8 cellular contexts compared by ENCODE assay signal in the genomic region with DNA sequence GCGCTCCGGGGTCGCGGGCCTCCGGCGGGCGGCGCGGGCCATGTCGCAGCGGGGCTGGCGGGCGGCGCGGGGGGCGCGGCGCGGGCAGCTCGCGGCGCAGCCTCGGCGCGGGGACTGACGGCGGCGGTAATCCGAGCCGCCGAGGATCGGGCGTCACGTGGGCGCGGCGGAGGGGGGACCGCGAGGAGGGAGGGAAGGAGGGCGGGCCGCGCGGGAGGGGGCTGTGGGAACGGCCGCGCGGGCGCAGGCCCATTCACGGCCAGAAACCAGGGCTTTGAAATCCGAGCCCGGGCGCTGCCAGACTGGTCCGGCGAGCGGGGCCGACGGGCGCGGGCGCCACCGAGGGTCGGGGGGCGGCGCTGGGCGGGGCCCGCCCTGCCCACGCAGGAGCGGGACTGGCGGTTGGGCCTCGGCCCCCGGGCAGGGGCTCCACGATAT. TPM values are rescaled to one million over a fixed set of nuclear protein-coding genes. Genes with fewer than 3 reads are reported as not detected.
DNase-seq lines count a peak whose midpoint lies in the region; ATAC-seq and TF ChIP-seq lines count a peak whose summit lies in the region.

A gene with protein sequence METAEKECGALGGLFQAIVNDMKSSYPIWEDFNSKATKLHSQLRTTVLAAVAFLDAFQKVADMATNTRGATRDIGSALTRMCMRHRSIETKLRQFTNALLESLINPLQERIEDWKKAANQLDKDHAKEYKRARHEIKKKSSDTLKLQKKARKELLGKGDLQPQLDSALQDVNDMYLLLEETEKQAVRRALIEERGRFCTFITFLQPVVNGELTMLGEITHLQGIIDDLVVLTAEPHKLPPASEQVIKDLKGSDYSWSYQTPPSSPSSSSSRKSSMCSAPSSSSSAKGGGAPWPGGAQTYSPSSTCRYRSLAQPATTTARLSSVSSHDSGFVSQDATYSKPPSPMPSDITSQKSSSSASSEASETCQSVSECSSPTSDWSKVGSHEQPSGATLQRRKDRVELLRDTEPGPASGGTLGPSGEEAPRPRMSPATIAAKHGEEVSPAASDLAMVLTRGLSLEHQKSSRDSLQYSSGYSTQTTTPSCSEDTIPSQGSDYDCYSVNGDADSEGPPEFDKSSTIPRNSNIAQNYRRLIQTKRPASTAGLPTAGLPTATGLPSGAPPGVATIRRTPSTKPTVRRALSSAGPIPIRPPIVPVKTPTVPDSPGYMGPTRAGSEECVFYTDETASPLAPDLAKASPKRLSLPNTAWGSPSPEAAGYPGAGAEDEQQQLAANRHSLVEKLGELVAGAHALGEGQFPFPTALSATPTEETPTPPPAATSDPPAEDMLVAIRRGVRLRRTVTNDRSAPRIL (minus strand): TSS at position 116 of the 438 bp plus-strand sequence. CDS start 262 bp downstream, outside the sequence.

- H3K36me3 Mint-ChIP-seq in CD4-positive, alpha-beta memory T cell, result peaks cover 0 to 2% of the 10 kb centered on the region in 2 donors

- in situ Hi-C loops in Panc1 (cut with HindIII; ENCODE audit: low pct_unique_long_range_greater_than_20kb, low sequenced_read_pairs) (no loop called here), mammary epithelial cell (cut with MboI; ENCODE audit: low sequenced_read_pairs in 2 of 2) (loop anchor here (5.0 to 10.0 kb wide), 2 partner anchors 46 to 79 kb away; no protein-coding TSS in a partner anchor)

- peaks cover 7% of the 10 kb centered on the region for H3K4me1 ChIP-seq in CD4-positive, alpha-beta memory T cell (ENCODE audit: insufficient read depth, low read length)
- H3K4me1 ChIP-seq in Panc1 (ENCODE audit: control insufficient read depth, insufficient read depth, low read length), result peaks cover 46% of the 10 kb centered on the region
- peaks cover 57% of the 10 kb centered on the region for H3K4me1 ChIP-seq in mammary epithelial cell (ENCODE audit: insufficient read depth, low read length)

- CTCF ChIA-PET in CD4-positive, alpha-beta memory T cell (lab: Charles Lee; ENCODE audit: partially characterized antibody), result no interaction called here
- CTCF ChIA-PET in Panc1 (lab: Charles Lee), result no interaction called here
- CTCF ChIA-PET in mammary epithelial cell (lab: Charles Lee; ENCODE audit: low non-redundant PET), result no interaction called here

- no CpG with 5 or more reads among the region's 72 CpGs for WGBS in mammary epithelial cell (ENCODE audit: low coverage, missing lambda C conversion rate)

- no peak within 1 kb of the TSS for H3K27ac ChIP-seq in CD4-positive, alpha-beta memory T cell (ENCODE audit: low read depth, low read length)
- H3K27ac ChIP-seq in HL-60 (replicated peaks) (peak within 1 kb of the TSS; percentile 80), Panc1 (ENCODE audit: low read length) (peak within 1 kb of the TSS; percentile 76), mammary epithelial cell (ENCODE audit: insufficient read depth, low read depth, low read length) (peak within 1 kb of the TSS; percentile 26)

- H2AFZ ChIP-seq in mammary epithelial cell (ENCODE audit: low read depth, low read length), result peak within 1 kb of the TSS; percentile 63

- POLR2A ChIA-PET in CD4-positive, alpha-beta memory T cell (lab: Charles Lee; ENCODE audit: partially characterized antibody), result no interaction called here
- POLR2A ChIA-PET in Panc1 (lab: Charles Lee), result no interaction called here

- no peaks in the 10 kb centered on the region for H3K9me3 Mint-ChIP-seq in CD4-positive, alpha-beta memory T cell

- peak within 1 kb of the TSS; percentile 70 for H3K9ac ChIP-seq in mammary epithelial cell (ENCODE audit: insufficient read depth, low read length)

- H3K4me1 Mint-ChIP-seq in CD4-positive, alpha-beta memory T cell, result peaks cover 0 to 8% (median 3%) of the 10 kb centered on the region in 4 donors

- H3K36me3 ChIP-seq in CD4-positive, alpha-beta memory T cell (ENCODE audit: insufficient read depth, low read length), result no peaks in the 10 kb centered on the region
- H3K36me3 ChIP-seq in Panc1 (ENCODE audit: control insufficient read depth, insufficient read depth, low read length), result peaks cover 4% of the 10 kb centered on the region; the same call in 1 of the 2 replicates
- no peaks in the 10 kb centered on the region for H3K36me3 ChIP-seq in mammary epithelial cell (ENCODE audit: insufficient read depth, low read length)

- ATAC-seq in Panc1, result peak; percentile 70
- ATAC-seq in GM19035 (IDR thresholded peaks at IDR 0.05; ENCODE audit: unreplicated experiment), result no peak

- BruUV-seq in Panc1 (replicated peaks; lab: Mats Ljungman, UMichigan) (no TSS peak), mammary epithelial cell (replicated peaks; lab: Mats Ljungman, UMichigan) (no TSS peak)

- H3K27me3 ChIP-seq in CD4-positive, alpha-beta memory T cell (ENCODE audit: insufficient read depth, low read length), result peaks cover 5% of the 10 kb centered on the region
- H3K27me3 ChIP-seq in HL-60 (ENCODE audit: insufficient read depth, poor library complexity, severe bottlenecking) (no peaks in the 10 kb centered on the region), Panc1 (ENCODE audit: control insufficient read depth, insufficient read depth, low read length) (no peaks in the 10 kb centered on the region), mammary epithelial cell (ENCODE audit: insufficient read depth, low read length) (no peaks in the 10 kb centered on the region)

- no peaks in the 10 kb centered on the region for H4K20me1 ChIP-seq in mammary epithelial cell (ENCODE audit: insufficient read depth, low read length)

- peak within 1 kb of the TSS; percentile 20 to 70 (median 62) for H3K4me3 Mint-ChIP-seq in CD4-positive, alpha-beta memory T cell

- H3K9me3 ChIP-seq in CD4-positive, alpha-beta memory T cell (ENCODE audit: control insufficient read depth in 1 of 2, low read length in 2 of 2), result no peaks in the 10 kb centered on the region
- H3K9me3 ChIP-seq in Panc1 (ENCODE audit: control insufficient read depth, insufficient read depth, low read depth, low read length) (no peaks in the 10 kb centered on the region), mammary epithelial cell (replicated peaks; ENCODE audit: insufficient read depth, low read length) (no peaks in the 10 kb centered on the region)

- H3K27me3 Mint-ChIP-seq in CD4-positive, alpha-beta memory T cell, result peaks cover 13 to 16% of the 10 kb centered on the region in 2 donors

- peak within 1 kb of the TSS in 1 of 7 donors; percentile 46 for H3K27ac Mint-ChIP-seq in CD4-positive, alpha-beta memory T cell

- peak within 1 kb of the TSS; percentile 92 for H3K4me2 ChIP-seq in mammary epithelial cell (ENCODE audit: insufficient read depth, low read depth, low read length)

- H3K79me2 ChIP-seq in mammary epithelial cell (ENCODE audit: insufficient read depth, low read length), result peaks cover 46% of the 10 kb centered on the region

- TF ChIP-seq CTCF in HL-60 (IDR thresholded peaks at IDR 0.05; ENCODE audit: insufficient read depth, low read length) (no peak), Panc1 (IDR thresholded peaks at IDR 0.05) (no peak), mammary epithelial cell (conservative IDR thresholded peaks at IDR 0.05 in 1 of 2, IDR thresholded peaks at IDR 0.05 in 1 of 2; ENCODE audit: extremely low read depth in 1 of 2, insufficient read depth in 1 of 2, low read depth in 1 of 2, low read length in 2 of 2) (no peak), retinal pigment epithelial cell (conservative IDR thresholded peaks at IDR 0.05; ENCODE audit: low read depth, low read length) (no peak)

- intact Hi-C loops in CD4-positive, alpha-beta memory T cell (cut with micrococcal nuclease), result loop anchor here (5.0 kb wide), 1 partner anchor 51 kb away; no protein-coding TSS in a partner anchor
- intact Hi-C loops in Panc1 (cut with micrococcal nuclease; ENCODE audit: unreplicated experiment), result no loop called here
- intact Hi-C loops in mammary epithelial cell (cut with micrococcal nuclease), result loop anchor here (1.0 to 10.0 kb wide), 4 partner anchors 14 to 679 kb away; no protein-coding TSS in a partner anchor

- dilution Hi-C loops in mammary epithelial cell (cut with HindIII; ENCODE audit: low sequenced_read_pairs), result no loop called here

- no peak within 1 kb of the TSS for H3K4me3 ChIP-seq in CD4-positive, alpha-beta memory T cell (ENCODE audit: low read length in 2 of 2)
- H3K4me3 ChIP-seq in HL-60 (replicated peaks; ENCODE audit: insufficient read depth, low read length) (peak within 1 kb of the TSS; percentile 56), Panc1 (ENCODE audit: low read depth in 2 of 2, low read length in 2 of 2) (peak within 1 kb of the TSS; percentile 61 to 63), mammary epithelial cell (replicated peaks in 1 of 3; ENCODE audit: insufficient read depth in 1 of 3, low read depth in 2 of 3, low read length in 3 of 3) (peak within 1 kb of the TSS; percentile 84 to 92 (median 88)), iPS-11a (ENCODE audit: low read depth, low read length) (peak within 1 kb of the TSS; percentile 63), retinal pigment epithelial cell (ENCODE audit: low read length) (peak within 1 kb of the TSS; percentile 86)

- DNase-seq in CD4-positive, alpha-beta memory T cell, result peak in 1 of 5 donors; percentile 27
- peak in 1 of 2 experiments; percentile 67 for DNase-seq in HL-60 (ENCODE audit: low read depth in 1 of 2, low spot score in 1 of 2)
- DNase-seq in Panc1 (ENCODE audit: low read depth, low spot score), result no peak
- peak; percentile 59 for DNase-seq in mammary epithelial cell
- peak; percentile 62 for DNase-seq in retinal pigment epithelial cell (ENCODE audit: low read depth)
- no peak for DNase-seq in effector CD4-positive, alpha-beta T cell

RNA-seq across cellular contexts. Expression of the gene that starts here (rescaled TPM):
- 1 to 10 TPM; 1.8 to 1.9 TPM for total RNA-seq in CD4-positive, alpha-beta memory T cell
- polyA plus RNA-seq in CD4-positive, alpha-beta memory T cell, result not detected
- total RNA-seq in Panc1 (2021; ENCODE audit: unreplicated experiment), result 55.7 TPM
- polyA plus RNA-seq in Panc1 (2012; ENCODE audit: insufficient read length), result 61.5 TPM
- total RNA-seq in mammary epithelial cell, result 10 to 100 TPM; 25.8 to 42.9 TPM
- polyA plus RNA-seq in mammary epithelial cell, result 46.7 TPM
- 28.8 TPM for polyA minus RNA-seq in mammary epithelial cell

Comparison
In these comparisons a context has a peak if more than half of its experiments do, and no peak if none do; other contexts are left out.
1. RNA of the gene that starts here (total RNA-seq): 55.7 TPM in Panc1 (single experiment) and 25.8 to 42.9 TPM in mammary epithelial cell; 1.8 to 1.9 TPM in CD4-positive, alpha-beta memory T cell; every median in the first group is over 4 times any median in the second.
2. RNA of the gene that starts here (polyA plus RNA-seq): 46.7 TPM in mammary epithelial cell (single experiment); not detected in CD4-positive, alpha-beta memory T cell; every median in the first group is over 10 times any median in the second.
3. DNase-seq: peak in mammary epithelial cell (single experiment) and retinal pigment epithelial cell (single experiment); none in Panc1 (single experiment) and effector CD4-positive, alpha-beta T cell (single experiment).
4. H3K4me3 ChIP-seq: peak in HL-60 (single experiment), Panc1 (2 of 2), mammary epithelial cell (3 of 3), iPS-11a (single experiment) and retinal pigment epithelial cell (single experiment); none in CD4-positive, alpha-beta memory T cell (0 of 2).